Comparison of ENCODE assay signal across 22 cellular contexts in the genomic region with DNA sequence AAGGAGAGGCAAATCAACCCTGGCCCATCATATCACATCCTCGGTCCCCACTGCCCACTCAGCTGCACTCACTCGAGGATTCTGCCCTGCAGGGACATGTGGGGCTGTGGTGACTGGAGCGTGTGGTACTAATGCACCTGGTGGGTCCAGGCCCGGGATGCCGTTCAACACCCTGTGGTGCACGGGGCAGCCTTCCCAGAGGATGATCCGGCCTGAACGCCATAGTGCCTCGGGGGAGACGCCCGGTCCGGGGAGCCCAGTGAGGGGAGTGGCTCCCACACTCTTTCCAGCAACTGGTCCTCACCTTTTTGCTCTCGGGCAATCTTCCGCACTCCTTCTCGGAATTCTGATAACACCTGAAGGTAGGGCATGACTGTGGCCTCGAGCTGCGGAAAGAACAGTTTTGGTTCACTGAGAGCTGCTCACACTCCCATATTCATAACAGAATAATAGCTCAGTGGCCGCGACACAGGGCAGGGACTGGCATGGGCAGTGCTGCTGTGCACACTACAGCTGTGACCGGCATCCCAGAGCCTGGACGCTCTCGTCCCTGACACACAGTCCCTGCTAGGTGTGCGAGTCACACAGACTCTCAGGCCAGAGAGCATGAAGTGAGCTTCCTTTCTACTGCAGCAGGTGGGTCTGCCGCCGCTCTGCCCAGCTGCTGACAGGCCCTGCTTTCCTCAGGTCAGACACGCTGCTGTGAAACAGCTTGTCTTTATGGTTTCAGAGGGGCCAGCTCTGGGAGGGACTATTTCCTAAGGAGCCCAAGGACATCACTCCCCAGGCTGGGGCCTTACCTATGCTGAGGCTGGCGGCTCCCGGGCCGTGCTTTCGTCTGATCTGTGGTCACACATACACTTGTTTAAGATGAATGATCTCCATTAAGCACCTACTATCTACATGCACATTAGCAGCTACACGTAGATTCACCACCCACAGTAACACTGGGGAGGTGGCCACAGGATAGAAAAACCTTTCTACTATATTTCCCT.
"Had no signal": no experiment of that assay in that cellular context is flagged by ENCODE, and none has a peak within 500 bp of the region (broad histone marks: within the 10 kb centered on the region; RNA-seq: fewer than 3 reads in every experiment).

No MANE protein-coding gene starts in this region.

- H3K27me3 Mint-ChIP-seq: memory B cell; natural killer cell treated with Interleukin-12 subunit alpha and Interleukin-12 subunit beta and Interleukin-15 and Interleukin-18, amount 100 ng/mL, for 72 hours had no signal

- H3K9me3 ChIP-seq: esophagus muscularis mucosa, left ventricle myocardium inferior, prostate gland had no signal

- DNase-seq: activated CD4-positive, alpha-beta T cell treated with anti-CD3 and anti-CD28 coated beads, Interleukin-2, amount 50 U/mL, for 4 hours; activated CD8-positive, alpha-beta memory T cell treated with anti-CD3 and anti-CD28 coated beads, Interleukin-2, amount 50 U/mL, for 48 hours; activated naive CD4-positive, alpha-beta T cell treated with anti-CD3 and anti-CD28 coated beads for 36 hours; amniotic stem cell; central memory CD4-positive, alpha-beta T cell; effector CD4-positive, alpha-beta T cell; hippocampal formation; left ventricle myocardium inferior; nucleus accumbens; right cardiac atrium; small intestine; stimulated activated CD4-positive, alpha-beta T cell treated with anti-CD3 and anti-CD28 coated beads, Interleukin-4, amount 100 ng/mL, for 24 hours; stimulated activated naive CD8-positive, alpha-beta T cell treated with anti-CD3 and anti-CD28 coated beads, Interleukin-15, Interleukin-2, amounts not matched to agents 100 U/mL and 50 U/mL, for 24 hours; T1000; trophoblast cell had no signal

- H3K27ac ChIP-seq: coronary artery, esophagus muscularis mucosa, left ventricle myocardium inferior, prostate gland had no signal

- H3K4me1 Mint-ChIP-seq: memory B cell had no signal

- H3K4me1 ChIP-seq: esophagus muscularis mucosa, left ventricle myocardium inferior, prostate gland had no signal

- H3K27ac Mint-ChIP-seq: activated naive CD4-positive, alpha-beta T cell treated with anti-CD3 and anti-CD28 coated beads for 36 hours; memory B cell had no signal

- H3K27me3 ChIP-seq: esophagus muscularis mucosa had no signal

- H3K4me3 ChIP-seq: coronary artery, esophagus muscularis mucosa, left ventricle myocardium inferior, prostate gland had no signal

- H3K4me3 Mint-ChIP-seq: activated naive CD4-positive, alpha-beta T cell treated with anti-CD3 and anti-CD28 coated beads for 36 hours; activated T-helper 1 cell treated with anti-CD3 and anti-CD28 coated beads, Interleukin-12 subunit alpha, Interleukin-12 subunit beta, Interleukin-2, Interleukin-4 antibody, amounts not matched to agents 30 ng/mL and 10 ng/mL and 1 ng/mL, durations not matched to agents 14 hours and 24 hours and 36 hours; memory B cell; natural killer cell treated with Interleukin-12 subunit alpha and Interleukin-12 subunit beta and Interleukin-15 and Interleukin-18, amount 100 ng/mL, for 72 hours had no signal

- H3K9me3 Mint-ChIP-seq: activated naive CD4-positive, alpha-beta T cell treated with anti-CD3 and anti-CD28 coated beads for 36 hours; activated T-helper 1 cell treated with anti-CD3 and anti-CD28 coated beads, Interleukin-12 subunit alpha, Interleukin-12 subunit beta, Interleukin-2, Interleukin-4 antibody, amounts not matched to agents 30 ng/mL and 10 ng/mL and 1 ng/mL, durations not matched to agents 14 hours and 24 hours and 36 hours; memory B cell; natural killer cell treated with Interleukin-12 subunit alpha and Interleukin-12 subunit beta and Interleukin-15 and Interleukin-18, amount 100 ng/mL, for 72 hours had no signal

- ATAC-seq: activated CD4-positive, CD25-positive, alpha-beta regulatory T cell treated with anti-CD3 and anti-CD28 coated beads, Interleukin-2, amount 50 U/mL, for 24 hours; natural killer cell treated with Interleukin-12 subunit alpha and Interleukin-12 subunit beta and Interleukin-15 and Interleukin-18, amount 100 ng/mL, for 72 hours; right cardiac atrium; stimulated activated naive CD8-positive, alpha-beta T cell treated with anti-CD3 and anti-CD28 coated beads, Interleukin-15, Interleukin-2, amounts not matched to agents 100 U/mL and 50 U/mL, for 24 hours had no signal
